In genomic region chr5:171422495-171422894, GRCh38 we compare ENCODE assay signal across 20 cellular contexts. TPM values are rescaled to one million over a fixed set of nuclear protein-coding genes. Genes with fewer than 3 reads are reported as not detected.
DNase-seq lines count a peak whose midpoint lies in the region; ATAC-seq, FAIRE-seq and TF ChIP-seq lines count a peak whose summit lies in the region.
"Had no signal": no experiment of that assay in that cellular context is flagged by ENCODE, and none has a peak within 500 bp of the region (broad histone marks: within the 10 kb centered on the region; RNA-seq: fewer than 3 reads in every experiment).

No MANE protein-coding gene starts in this region.

- H3K56ac ChIP-seq in H1 (replicated peaks; ENCODE audit: insufficient read length, low read depth, low read length), result no peak overlapping the region

- no peak overlapping the region for H3K14ac ChIP-seq in H1 (ENCODE audit: insufficient read length)

- TF ChIP-seq CTCF in heart left ventricle (IDR thresholded peaks at IDR 0.05), result no peak
- no peak for TF ChIP-seq CTCF in H1 (IDR thresholded peaks at IDR 0.05; ENCODE audit: control extremely low read depth in 1 of 3, insufficient read depth in 1 of 3, low read depth in 1 of 3, low read length in 3 of 3)
- TF ChIP-seq CTCF in neural progenitor cell (IDR thresholded peaks at IDR 0.05), result no peak
- TF ChIP-seq CTCF in vagina (IDR thresholded peaks at IDR 0.05), result no peak

- intact Hi-C loops in heart left ventricle (cut with DNase I), result loop anchor here in 9 of 10 donors (5.0 to 10.0 kb wide), 11 partner anchors 60 to 622 kb away; no protein-coding TSS in a partner anchor
- intact Hi-C loops in right cardiac atrium (cut with DNase I), result loop anchor here (5.0 to 10.0 kb wide), 5 partner anchors 202 to 485 kb away; no protein-coding TSS in a partner anchor
- intact Hi-C loops in vagina (cut with DNase I), result no loop called here

- no peak overlapping the region for H3K23ac ChIP-seq in H1 (ENCODE audit: insufficient read length)

- H3K4me1 ChIP-seq in heart left ventricle, result peaks cover 5 to 68% (median 26%) of the 10 kb centered on the region in 12 donors
- no peaks in the 10 kb centered on the region for H3K4me1 ChIP-seq in right cardiac atrium (ENCODE audit: control insufficient read depth, insufficient read depth, low read length)
- peaks cover 0 to 25% (median 15%) of the 10 kb centered on the region in 4 experiments; a peak in 6 of 7 replicates for H3K4me1 ChIP-seq in H1 (replicated peaks in 1 of 4; ENCODE audit: control insufficient read depth in 3 of 4, insufficient read depth in 4 of 4, low read length in 3 of 4)
- peaks cover 22% of the 10 kb centered on the region for H3K4me1 ChIP-seq in neural progenitor cell
- H3K4me1 ChIP-seq in vagina, result peaks cover 26% of the 10 kb centered on the region

- no peak overlapping the region for H3K4ac ChIP-seq in H1 (replicated peaks; ENCODE audit: insufficient read length, low read depth, low read length)

- H3K79me1 ChIP-seq in H1 (ENCODE audit: low read depth, low read length), result no peaks in the 10 kb centered on the region

- CTCF ChIA-PET in H1 (lab: Charles Lee; ENCODE audit: partially characterized antibody), result interaction anchor here (0.8 to 7.2 kb wide), 11 partner anchors 8 to 486 kb away, joined by 3 to 64 read pairs (median 5); no protein-coding TSS in a partner anchor

- peak overlapping the region; percentile 71 for H3K4me3 Mint-ChIP-seq in neural progenitor cell
- H3K4me3 Mint-ChIP-seq: IgD-negative memory B cell had no signal

- no peak overlapping the region for H4K5ac ChIP-seq in H1 (ENCODE audit: insufficient read length, low read depth, low read length)

- H2AFZ ChIP-seq in H1 (ENCODE audit: low read length) (no peak overlapping the region), neural progenitor cell (replicated peaks) (no peak overlapping the region)

- H3K9me3 Mint-ChIP-seq in neural progenitor cell, result no peaks in the 10 kb centered on the region
- H3K9me3 Mint-ChIP-seq: CD4-positive, alpha-beta memory T cell; IgD-negative memory B cell had no signal

- no peak overlapping the region for H2BK5ac ChIP-seq in H1 (ENCODE audit: low read depth, low read length)

- 0 out of 2 replicates have a peak overlapping the region, but pooled peaks have one; percentile 19 for H2BK12ac ChIP-seq in H1 (ENCODE audit: low read depth, low read length)

- peak in 1 of 5 donors; percentile 32 for DNase-seq in heart left ventricle
- DNase-seq in right cardiac atrium, result no peak
- no peak for DNase-seq in H1 (ENCODE audit: low read depth in 1 of 2, low spot score in 2 of 2)
- DNase-seq in neural progenitor cell (ENCODE audit: low spot score), result no peak
- DNase-seq in vagina (ENCODE audit: extremely low spot score in 2 of 2), result peak; percentile 34 to 90
- DNase-seq in superior temporal gyrus (ENCODE audit: extremely low spot score), result no peak
- DNase-seq: CD4-positive, alpha-beta memory T cell; GF-D8; MM.1S; NCI-H1092; NCI-H146; NCI-H2029 treated with DMSO at 0.1 percent for 48 hours; NCI-H2171 treated with DMSO at 0.1 percent for 48 hours; NCI-H446 had no signal

- no peak for FAIRE-seq in H1 (lab: Jason Lieb, UNC)
- FAIRE-seq: HTR-8/SVneo had no signal

- H3K36me3 ChIP-seq in heart left ventricle, result no peaks in the 10 kb centered on the region
- no peaks in the 10 kb centered on the region for H3K36me3 ChIP-seq in H1 (ENCODE audit: control insufficient read depth in 2 of 4, insufficient read depth in 4 of 4, low read length in 3 of 4)
- no peaks in the 10 kb centered on the region for H3K36me3 ChIP-seq in neural progenitor cell
- no peaks in the 10 kb centered on the region for H3K36me3 ChIP-seq in vagina
- H3K36me3 ChIP-seq: BLaER1, HAP-1, Peyer's patch had no signal

- H3K27me3 ChIP-seq in heart left ventricle (peaks cover 0 to 29% (median 0%) of the 10 kb centered on the region in 9 donors), right cardiac atrium (ENCODE audit: control insufficient read depth, insufficient read depth) (no peaks in the 10 kb centered on the region), H1 (replicated peaks in 1 of 4; ENCODE audit: control insufficient read depth in 3 of 4, extremely low read depth in 1 of 4, insufficient read depth in 3 of 4, low read length in 3 of 4) (peaks cover 22 to 37% (median 28%) of the 10 kb centered on the region in 4 experiments), neural progenitor cell (peaks cover 48% of the 10 kb centered on the region), vagina (peaks cover 4% of the 10 kb centered on the region)
- H3K27me3 ChIP-seq: Peyer's patch had no signal

- TF ChIP-seq POLR2A in heart left ventricle (IDR thresholded peaks at IDR 0.05) (no peak), H1 (IDR thresholded peaks at IDR 0.05; ENCODE audit: control extremely low read depth in 1 of 2, low read depth in 2 of 2, low read length in 2 of 2) (no peak), vagina (IDR thresholded peaks at IDR 0.05) (no peak)

- peaks cover 17% of the 10 kb centered on the region for H3K27me3 Mint-ChIP-seq in neural progenitor cell (ENCODE audit: insufficient read depth, low read depth)

- no peak overlapping the region for H4K8ac ChIP-seq in H1 (ENCODE audit: extremely low read depth, insufficient read depth, low read length)

- no peak overlapping the region for H2BK120ac ChIP-seq in H1 (replicated peaks; ENCODE audit: low read depth, low read length)

- POLR2A ChIA-PET in H1 (lab: Charles Lee; ENCODE audit: partially characterized antibody), result interaction anchor here (0.9 to 7.3 kb wide), 4 partner anchors 18 to 34 kb away, joined by 3 to 75 read pairs (median 3); partner anchors contain the start of gene NPM1

- H3K9ac ChIP-seq in H1 (replicated peaks in 1 of 4; ENCODE audit: extremely low read depth in 1 of 4, low read depth in 3 of 4, low read length in 3 of 4) (no peak overlapping the region), neural progenitor cell (no peak overlapping the region)
- H3K9ac ChIP-seq: BLaER1 had no signal

- H3F3A ChIP-seq in neural progenitor cell (ENCODE audit: low read depth), result peaks cover 32% of the 10 kb centered on the region

- peaks cover 56% of the 10 kb centered on the region for H3K4me1 Mint-ChIP-seq in neural progenitor cell

- H3K27ac Mint-ChIP-seq in neural progenitor cell, result peak overlapping the region; percentile 97
- H3K27ac Mint-ChIP-seq: CD4-positive, alpha-beta memory T cell; IgD-negative memory B cell had no signal

- H3K27ac ChIP-seq in heart left ventricle (peak overlapping the region in 9 of 12 donors; percentile 43 to 93 (median 84)), right cardiac atrium (ENCODE audit: low read length) (no peak overlapping the region), H1 (ENCODE audit: low read depth, low read length) (no peak overlapping the region), neural progenitor cell (no peak overlapping the region), vagina (no peak overlapping the region)
- H3K27ac ChIP-seq: BLaER1, Peyer's patch had no signal

- ATAC-seq in heart left ventricle, result no peak
- no peak for ATAC-seq in right cardiac atrium
- no peak for ATAC-seq in HG03571 (IDR thresholded peaks at IDR 0.05; ENCODE audit: unreplicated experiment)

- WGBS in heart left ventricle, 4 donors, result 76 to 89% (median 83%) methylated on average over 2 of the region's 2 CpGs
- 90% methylated on average over 2 of the region's 2 CpGs for WGBS in right cardiac atrium
- 85% methylated on average over 2 of the region's 2 CpGs; no CpG with 5 or more reads in 1 of the 2 experiments for WGBS in H1 (ENCODE audit: extremely low coverage in 1 of 2, insufficient coverage in 1 of 2, insufficient read length in 1 of 2, insufficient replicate concordance in 2 of 2, low coverage in 1 of 2, low lambda C conversion rate in 2 of 2, missing lambda C conversion rate in 1 of 2), 2 experiments

- no peaks in the 10 kb centered on the region for H3K36me3 Mint-ChIP-seq in neural progenitor cell
- H3K36me3 Mint-ChIP-seq: CD4-positive, alpha-beta memory T cell; IgD-negative memory B cell had no signal

- H2BK20ac ChIP-seq in H1 (ENCODE audit: low read length), result no peak overlapping the region

- H3K4me2 ChIP-seq in H1 (ENCODE audit: insufficient read depth in 1 of 2, low read depth in 2 of 2, low read length in 2 of 2) (no peak overlapping the region), neural progenitor cell (no peak overlapping the region)

- no peak for TF ChIP-seq EP300 in H1 (IDR thresholded peaks at IDR 0.05; ENCODE audit: borderline replicate concordance in 1 of 2, low read depth in 2 of 2, low read length in 2 of 2)

- no peak overlapping the region for H3K18ac ChIP-seq in H1 (ENCODE audit: extremely low read depth, low read length)

- peak overlapping the region in 1 of 12 donors; percentile 65 for H3K4me3 ChIP-seq in heart left ventricle
- H3K4me3 ChIP-seq in right cardiac atrium (ENCODE audit: low read length), result no peak overlapping the region
- H3K4me3 ChIP-seq in H1 (ENCODE audit: extremely low read depth in 1 of 4, insufficient read depth in 2 of 4, low read depth in 3 of 4, low read length in 4 of 4), result no peak overlapping the region
- no peak overlapping the region for H3K4me3 ChIP-seq in neural progenitor cell
- no peak overlapping the region for H3K4me3 ChIP-seq in vagina
- H3K4me3 ChIP-seq: BLaER1, HAP-1, Peyer's patch had no signal

- H3K9me3 ChIP-seq in heart left ventricle, result no peaks in the 10 kb centered on the region
- no peaks in the 10 kb centered on the region for H3K9me3 ChIP-seq in right cardiac atrium (ENCODE audit: control insufficient read depth, low read length)
- no peaks in the 10 kb centered on the region for H3K9me3 ChIP-seq in H1 (ENCODE audit: insufficient read depth in 2 of 2, low read depth in 1 of 2, low read length in 1 of 2)
- no peaks in the 10 kb centered on the region for H3K9me3 ChIP-seq in neural progenitor cell (ENCODE audit: low read depth)
- no peaks in the 10 kb centered on the region for H3K9me3 ChIP-seq in vagina
- H3K9me3 ChIP-seq: BLaER1, HAP-1, Peyer's patch had no signal

- H2AK5ac ChIP-seq in H1 (ENCODE audit: low read depth, low read length), result 0 out of 2 replicates have a peak overlapping the region, but pooled peaks have one; percentile 28

- H3K79me2 ChIP-seq in H1 (ENCODE audit: control insufficient read depth in 1 of 2, insufficient read depth in 2 of 2, low read length in 2 of 2) (no peaks in the 10 kb centered on the region), neural progenitor cell (ENCODE audit: low read depth) (no peaks in the 10 kb centered on the region)

- no peak for TF ChIP-seq RAD21 in H1 (IDR thresholded peaks at IDR 0.05 in 1 of 2, conservative IDR thresholded peaks at IDR 0.05 in 1 of 2; ENCODE audit: low read depth in 2 of 2, low read length in 2 of 2)

- peaks cover 10% of the 10 kb centered on the region for H3K23me2 ChIP-seq in H1 (ENCODE audit: low read depth, low read length)

- 0 out of 2 replicates have a peak overlapping the region, but pooled peaks have one; percentile 29 for H2BK15ac ChIP-seq in H1 (ENCODE audit: low read length)

- H4K20me1 ChIP-seq in H1 (replicated peaks in 1 of 2; ENCODE audit: control insufficient read depth in 1 of 2, insufficient read depth in 2 of 2, low read length in 2 of 2) (peaks cover 1 to 6% of the 10 kb centered on the region in 2 experiments), neural progenitor cell (ENCODE audit: low read depth) (peaks cover 52% of the 10 kb centered on the region)

- H4K91ac ChIP-seq in H1 (replicated peaks; ENCODE audit: insufficient read length, low read length), result no peak overlapping the region

RNA-seq across cellular contexts. Expression of gene FGF18, which starts 3.0 kb away (rescaled TPM):
- total RNA-seq in heart left ventricle (10 to 100 TPM in 7 of 9 donors, 1 to 10 TPM in 2; 6.8 to 63.0 (median 23.1) TPM), right cardiac atrium (1 to 10 TPM; 1.3 to 4.3 (median 1.9) TPM), neural progenitor cell (ENCODE audit: low replicate concordance) (0.06 and 0.22 TPM in 2 replicates), vagina (1.7 TPM)
- polyA plus RNA-seq in heart left ventricle (1 to 10 TPM; 3.4 to 5.5 TPM), right cardiac atrium (1.2 TPM), H1 (2011; rRNA removed) (0.54 and 0.64 TPM in 2 replicates)
- 0.63 and 1.3 TPM in 2 replicates for total RNA-seq in H1 (2021; fragmentation: NEBNext Ultra II Directional; extraction: Animal tissue kit (Norgen Biotek cat#: 25700))
- 0.49 TPM for polyA plus RNA-seq in H1 (2011; cell fraction: cytosol; rRNA removed)
- polyA plus RNA-seq in H1 (2011; cell fraction: nucleus; rRNA removed), result 0.76 TPM
- 0.32 to 0.57 TPM (median 0.39 TPM) in 4 replicates for polyA plus RNA-seq in H1 (2012, experiment 1 of 2)
- 0.49 TPM for polyA plus RNA-seq in H1 (2012, experiment 2 of 2)
- polyA plus RNA-seq in H1 (2013, experiment 1 of 2), result 1.4 TPM
- 1.3 TPM for polyA plus RNA-seq in H1 (2013, experiment 2 of 2)
- polyA minus RNA-seq in H1 (2011; rRNA and poly(A)+ RNA removed), result 0.22 TPM in 1 of 2 replicates, not detected in the other
- polyA minus RNA-seq in H1 (2011; cell fraction: cytosol; rRNA and poly(A)+ RNA removed), result 0.73 TPM
- polyA minus RNA-seq in H1 (2011; cell fraction: nucleus; rRNA and poly(A)+ RNA removed), result not detected
- polyA plus RNA-seq: IgD-negative memory B cell had no signal

RNA-seq across cellular contexts. Expression of gene NPM1, which starts 34.8 kb away (rescaled TPM):
- 100 to 1,000 TPM; 240 to 569 (median 442) TPM for total RNA-seq in heart left ventricle
- 1,000 to 10,000 TPM in 1 of 2 donors, 100 to 1,000 TPM in 1; 417 to 1,458 TPM for polyA plus RNA-seq in heart left ventricle
- 100 to 1,000 TPM; 355 to 493 (median 433) TPM for total RNA-seq in right cardiac atrium
- 887 TPM for polyA plus RNA-seq in right cardiac atrium
- 4,042 and 4,211 TPM in 2 replicates for total RNA-seq in H1 (2021; fragmentation: NEBNext Ultra II Directional; extraction: Animal tissue kit (Norgen Biotek cat#: 25700))
- polyA plus RNA-seq in H1 (2011; rRNA removed), result 2,182 and 2,865 TPM in 2 replicates
- 2,969 TPM for polyA plus RNA-seq in H1 (2011; cell fraction: cytosol; rRNA removed)
- 1,346 TPM for polyA plus RNA-seq in H1 (2011; cell fraction: nucleus; rRNA removed)
- polyA plus RNA-seq in H1 (2012, experiment 1 of 2), result 3,982 to 7,380 TPM (median 6,139 TPM) in 4 replicates
- 312 TPM for polyA plus RNA-seq in H1 (2012, experiment 2 of 2)
- polyA plus RNA-seq in H1 (2013, experiment 1 of 2), result 3,410 TPM
- polyA plus RNA-seq in H1 (2013, experiment 2 of 2), result 3,424 TPM
- polyA minus RNA-seq in H1 (2011; rRNA and poly(A)+ RNA removed), result 2,157 and 2,667 TPM in 2 replicates
- polyA minus RNA-seq in H1 (2011; cell fraction: cytosol; rRNA and poly(A)+ RNA removed), result 5,713 TPM
- 2,033 TPM for polyA minus RNA-seq in H1 (2011; cell fraction: nucleus; rRNA and poly(A)+ RNA removed)
- 2,155 and 3,685 TPM in 2 replicates for total RNA-seq in neural progenitor cell (ENCODE audit: low replicate concordance)
- 526 TPM for total RNA-seq in vagina

Comparison
In these comparisons a context has a peak if more than half of its experiments do, and no peak if none do; other contexts are left out.
1. H3K27ac ChIP-seq: peak in heart left ventricle (9 of 12); none in right cardiac atrium (single experiment), H1 (single experiment), neural progenitor cell (single experiment) and vagina (single experiment).
2. DNase-seq: peak in vagina (2 of 2); none in right cardiac atrium (0 of 3), H1 (0 of 2), neural progenitor cell (single experiment) and superior temporal gyrus (single experiment).